In genomic region chr7:43869898-43870240, GRCh38 we compare ENCODE assay signal across 8 cellular contexts. TPM values are rescaled to one million over a fixed set of nuclear protein-coding genes. Genes with fewer than 3 reads are reported as not detected.
A peak's percentile ranks its signal among the peaks of the same experiment; 100 is the strongest.
DNase-seq lines count a peak whose midpoint lies in the region; ATAC-seq, FAIRE-seq and TF ChIP-seq lines count a peak whose summit lies in the region.

No MANE protein-coding gene starts in this region.

- H2AFZ ChIP-seq in GM23248, result peak overlapping the region; percentile 57
- peak overlapping the region; percentile 88 for H2AFZ ChIP-seq in GM12878 (ENCODE audit: control insufficient read depth, low read depth, low read length)

- BruUV-seq in GM12878 (replicated peaks; lab: Mats Ljungman, UMichigan), result no TSS peak

- TF ChIP-seq RAD21 in GM12878 (IDR thresholded peaks at IDR 0.05; ENCODE audit: insufficient read depth, low read depth, low read length), result no peak

- peaks cover 20% of the 10 kb centered on the region for H3K4me1 Mint-ChIP-seq in CD14-positive monocyte
- H3K4me1 Mint-ChIP-seq in stimulated activated naive CD8-positive, alpha-beta T cell treated with anti-CD3 and anti-CD28 coated beads, Interleukin-15, Interleukin-2, amounts not matched to agents 100 ng/mL and 50 ng/mL, for 24 hours (ENCODE audit: low read depth), result peaks cover 39% of the 10 kb centered on the region

- H3K79me2 ChIP-seq in GM23248 (ENCODE audit: insufficient read depth), result peaks cover 15% of the 10 kb centered on the region
- peaks cover 3% of the 10 kb centered on the region; the same call in 1 of the 2 replicates for H3K79me2 ChIP-seq in GM12878 (ENCODE audit: control insufficient read depth, insufficient read depth, low read length)

- H3K9me2 ChIP-seq in GM23248 (ENCODE audit: insufficient read depth), result no peaks in the 10 kb centered on the region

- H3K27ac Mint-ChIP-seq in CD14-positive monocyte, result peak overlapping the region; percentile 99 to 100 (median 100)
- H3K27ac Mint-ChIP-seq in stimulated activated naive CD8-positive, alpha-beta T cell treated with anti-CD3 and anti-CD28 coated beads, Interleukin-15, Interleukin-2, amounts not matched to agents 100 ng/mL and 50 ng/mL, for 24 hours, result peak overlapping the region; percentile 95

- H3K27ac ChIP-seq in GM23248 (peak overlapping the region; percentile 100), GM12878 (ENCODE audit: control insufficient read depth, insufficient read depth) (peak overlapping the region; percentile 52)

- peaks cover 56% of the 10 kb centered on the region for H3F3A ChIP-seq in GM23248 (ENCODE audit: insufficient read depth)

- SMC1A ChIA-PET in GM12878 (lab: Charles Lee; ENCODE audit: uncharacterized antibody, unreplicated experiment), result interaction anchor here (0.7 kb wide), 1 partner anchor 10 kb away, joined by 4 read pairs; no protein-coding TSS in a partner anchor

- H3K9me3 ChIP-seq in GM23248 (ENCODE audit: low read depth) (no peaks in the 10 kb centered on the region), GM12878 (replicated peaks; ENCODE audit: control insufficient read depth, insufficient read depth, low read length) (0 out of 3 replicates have a peak, but pooled peaks cover 1% of the 10 kb centered on the region)

- H3K4me3 Mint-ChIP-seq in CD14-positive monocyte, result peak overlapping the region; percentile 96 to 97
- peak overlapping the region; percentile 86 for H3K4me3 Mint-ChIP-seq in stimulated activated naive CD8-positive, alpha-beta T cell treated with anti-CD3 and anti-CD28 coated beads, Interleukin-15, Interleukin-2, amounts not matched to agents 100 ng/mL and 50 ng/mL, for 24 hours

- 1% methylated on average over 12 of the region's 12 CpGs for WGBS in GM23248 (ENCODE audit: low coverage in 1 of 2, low lambda C conversion rate in 2 of 2, missing lambda C conversion rate in 2 of 2), 2 experiments
- WGBS in GM12878 (ENCODE audit: insufficient coverage, insufficient replicate concordance, low lambda C conversion rate, missing lambda C conversion rate), result 20% methylated on average over 12 of the region's 12 CpGs

- H3K4me1 ChIP-seq in GM23248 (ENCODE audit: insufficient read depth) (peaks cover 51% of the 10 kb centered on the region), GM12878 (ENCODE audit: control insufficient read depth, insufficient read depth, low read length) (peaks cover 7% of the 10 kb centered on the region)

- in situ Hi-C loops in GM23248 (cut with MboI) (no loop called here), GM12878 (cut with MboI) (no loop called here)

- POLR2A ChIA-PET in GM12878 (lab: Charles Lee), result interaction anchor here (0.5 to 1.5 kb wide), 3 partner anchors 55 to 588 kb away, joined by 3 to 8 read pairs (median 3); no protein-coding TSS in a partner anchor

- H4K20me1 ChIP-seq in GM23248 (ENCODE audit: insufficient read depth) (no peaks in the 10 kb centered on the region), GM12878 (ENCODE audit: control insufficient read depth, insufficient read depth) (no peaks in the 10 kb centered on the region)

- DNase-seq in CD14-positive monocyte (ENCODE audit: low spot score) (peak; percentile 76), GM23248 (peak; percentile 96), MV-4-11 (lab: John Stamatoyannopoulos, UW) (peak; percentile 90), GM12878 (ENCODE audit: low read depth, low spot score) (no peak), inferior parietal cortex (ENCODE audit: extremely low spot score) (peak; percentile 57), GM19240 (ENCODE audit: insufficient read length, low spot score) (no peak), NCI-H82 (lab: John Stamatoyannopoulos, UW) (no peak)

- H3K9me3 Mint-ChIP-seq in CD14-positive monocyte, result peaks cover 0 to 4% (median 0%) of the 10 kb centered on the region in 7 donors
- no peaks in the 10 kb centered on the region for H3K9me3 Mint-ChIP-seq in stimulated activated naive CD8-positive, alpha-beta T cell treated with anti-CD3 and anti-CD28 coated beads, Interleukin-15, Interleukin-2, amounts not matched to agents 100 ng/mL and 50 ng/mL, for 24 hours

- H3K36me3 ChIP-seq in GM23248 (ENCODE audit: low read depth) (no peaks in the 10 kb centered on the region; the same call in none of the 2 replicates), GM12878 (ENCODE audit: control insufficient read depth in 2 of 2, insufficient read depth in 2 of 2, low read length in 1 of 2) (peaks cover 1 to 3% of the 10 kb centered on the region in 2 experiments; a peak in 2 of 4 replicates)

- ATAC-seq in GM12878, result peak; percentile 13

- TF ChIP-seq CTCF in CD14-positive monocyte (IDR thresholded peaks at IDR 0.05), result no peak
- TF ChIP-seq CTCF in GM12878 (IDR thresholded peaks at IDR 0.05 in 2 of 3, conservative IDR thresholded peaks at IDR 0.05 in 1 of 3; ENCODE audit: control insufficient read depth in 2 of 3, extremely low read depth in 1 of 3, insufficient read depth in 1 of 3, low read depth in 3 of 3, low read length in 3 of 3), result no peak

- H3K27me3 ChIP-seq in GM23248 (replicated peaks; ENCODE audit: insufficient read depth) (no peaks in the 10 kb centered on the region), GM12878 (replicated peaks in 1 of 2; ENCODE audit: control insufficient read depth in 2 of 2, insufficient read depth in 2 of 2, low read length in 1 of 2) (no peaks in the 10 kb centered on the region)

- CTCF ChIA-PET in GM12878 (lab: Yijun Ruan, JAX), result interaction anchor here (0.6 kb wide), 1 partner anchor 31 kb away, joined by 3 read pairs; no protein-coding TSS in a partner anchor

- H3K9ac ChIP-seq in GM23248 (peak overlapping the region; percentile 98), GM12878 (ENCODE audit: control insufficient read depth, insufficient read depth, low read length) (peak overlapping the region; percentile 58; the same call in 1 of the 2 replicates)

- H3K4me2 ChIP-seq in GM23248 (ENCODE audit: unreplicated experiment), result peak overlapping the region; percentile 98
- H3K4me2 ChIP-seq in GM12878 (ENCODE audit: control insufficient read depth, insufficient read depth), result peak overlapping the region; percentile 89

- FAIRE-seq in GM12878 (lab: Jason Lieb, UNC), result no peak

- intact Hi-C loops in CD14-positive monocyte (cut with micrococcal nuclease), result no loop called here
- intact Hi-C loops in GM12878 (cut with micrococcal nuclease; ENCODE audit: unreplicated experiment), result no loop called here

- H3K27me3 Mint-ChIP-seq in CD14-positive monocyte (ENCODE audit: low read depth in 3 of 3), result peaks cover 2 to 8% (median 4%) of the 10 kb centered on the region in 3 donors
- peaks cover 9% of the 10 kb centered on the region for H3K27me3 Mint-ChIP-seq in stimulated activated naive CD8-positive, alpha-beta T cell treated with anti-CD3 and anti-CD28 coated beads, Interleukin-15, Interleukin-2, amounts not matched to agents 100 ng/mL and 50 ng/mL, for 24 hours

- H3K36me3 Mint-ChIP-seq in CD14-positive monocyte, result peaks cover 25 to 28% of the 10 kb centered on the region in 2 donors
- peaks cover 24% of the 10 kb centered on the region for H3K36me3 Mint-ChIP-seq in stimulated activated naive CD8-positive, alpha-beta T cell treated with anti-CD3 and anti-CD28 coated beads, Interleukin-15, Interleukin-2, amounts not matched to agents 100 ng/mL and 50 ng/mL, for 24 hours (ENCODE audit: low read depth)

- no peak for TF ChIP-seq POLR2A in GM12878 (IDR thresholded peaks at IDR 0.05; ENCODE audit: low read depth, low read length)

- H3K4me3 ChIP-seq in GM23248 (peak overlapping the region; percentile 85), GM12878 (peak overlapping the region; percentile 66)

- RAD21 ChIA-PET in GM12878 (lab: Charles Lee; ENCODE audit: unreplicated experiment), result interaction anchor here (0.6 to 1.3 kb wide), 5 partner anchors 35 to 287 kb away, joined by 3 to 6 read pairs (median 3); partner anchors contain the start of gene STK17A

- TF ChIP-seq EP300 in GM12878 (IDR thresholded peaks at IDR 0.05; ENCODE audit: borderline replicate concordance in 1 of 2, control insufficient read depth in 1 of 2, low read depth in 2 of 2, low read length in 2 of 2), result no peak

RNA-seq across cellular contexts. Expression of gene MRPS24, which starts 0.6 kb away (rescaled TPM):
- polyA plus RNA-seq in CD14-positive monocyte (100 to 1,000 TPM; 112 TPM), GM23248 (2016; fragmentation: Nextera tagmentation; extraction: Ambion mirVana) (163 and 166 TPM in 2 replicates), GM12878 (2011; rRNA removed) (97.2 and 123 TPM in 2 replicates), GM12878 (2014; fragmentation: Illumina TruSeq; extraction: Trizol) (74.4 and 90.1 TPM in 2 replicates), GM12878 (2014; fragmentation: Nextera tagmentation; extraction: Ambion mirVana) (10 to 100 TPM; 27.6 to 97.4 TPM), GM12878 (2014; rRNA removed) (100 and 125 TPM in 2 replicates), GM12878 (2016; fragmentation: Nextera tagmentation; extraction: Ambion mirVana) (100 to 1,000 TPM; 161 to 164 TPM)
- total RNA-seq in GM23248 (2014; rRNA removed; shearing (Covaris generic)), result 79.3 and 113 TPM in 2 replicates
- total RNA-seq in GM12878 (2013; cell fraction: nucleolus; rRNA removed), result 17.5 and 18.2 TPM in 2 replicates
- total RNA-seq in GM12878 (2014; rRNA removed) (94.8 and 111 TPM in 2 replicates), GM12878 (2014; rRNA removed; fragmentation: Illumina TruSeq; extraction: Trizol) (62.0 and 72.1 TPM in 2 replicates), GM12878 (2021) (123 and 127 TPM in 2 replicates)
- 102 TPM for polyA plus RNA-seq in GM12878 (2011; ENCODE audit: low read depth)
- polyA plus RNA-seq in GM12878 (2011; cell fraction: cytosol; rRNA removed), result 282 and 289 TPM in 2 replicates
- polyA plus RNA-seq in GM12878 (2011; cell fraction: nucleus; rRNA removed), result 131 and 143 TPM in 2 replicates
- polyA plus RNA-seq in GM12878 (2012), result 114 and 132 TPM in 2 replicates
- polyA minus RNA-seq in GM12878 (2011; rRNA and poly(A)+ RNA removed), result 55.2 and 90.2 TPM in 2 replicates
- polyA minus RNA-seq in GM12878 (2011; cell fraction: cytosol; rRNA and poly(A)+ RNA removed), result 42.9 and 44.4 TPM in 2 replicates
- 12.6 and 18.8 TPM in 2 replicates for polyA minus RNA-seq in GM12878 (2011; cell fraction: nucleus; rRNA and poly(A)+ RNA removed)

RNA-seq across cellular contexts. Expression of gene URGCP, which starts 36.5 kb away (rescaled TPM):
- polyA plus RNA-seq in CD14-positive monocyte, result 1 to 10 TPM; 5.9 to 6.8 TPM
- total RNA-seq in GM23248 (2014; rRNA removed; shearing (Covaris generic)), result 29.6 and 36.8 TPM in 2 replicates
- polyA plus RNA-seq in GM23248 (2016; fragmentation: Nextera tagmentation; extraction: Ambion mirVana), result 25.9 and 26.5 TPM in 2 replicates
- 33.5 and 34.6 TPM in 2 replicates for total RNA-seq in GM12878 (2013; cell fraction: nucleolus; rRNA removed)
- 19.7 and 19.9 TPM in 2 replicates for total RNA-seq in GM12878 (2014; rRNA removed)
- 13.9 and 15.8 TPM in 2 replicates for total RNA-seq in GM12878 (2014; rRNA removed; fragmentation: Illumina TruSeq; extraction: Trizol)
- 23.2 and 24.2 TPM in 2 replicates for total RNA-seq in GM12878 (2021)
- 8.7 TPM for polyA plus RNA-seq in GM12878 (2011; ENCODE audit: low read depth)
- 12.3 and 18.4 TPM in 2 replicates for polyA plus RNA-seq in GM12878 (2011; rRNA removed)
- 13.2 and 17.1 TPM in 2 replicates for polyA plus RNA-seq in GM12878 (2011; cell fraction: cytosol; rRNA removed)
- polyA plus RNA-seq in GM12878 (2011; cell fraction: nucleus; rRNA removed), result 16.8 and 17.1 TPM in 2 replicates
- polyA plus RNA-seq in GM12878 (2012), result 11.0 and 11.3 TPM in 2 replicates
- polyA plus RNA-seq in GM12878 (2014; fragmentation: Illumina TruSeq; extraction: Trizol), result 22.9 and 29.7 TPM in 2 replicates
- 1 to 10 TPM; 2.0 to 3.9 TPM for polyA plus RNA-seq in GM12878 (2014; fragmentation: Nextera tagmentation; extraction: Ambion mirVana)
- polyA plus RNA-seq in GM12878 (2014; rRNA removed), result 16.6 and 18.8 TPM in 2 replicates
- 10 to 100 TPM; 15.4 to 23.9 TPM for polyA plus RNA-seq in GM12878 (2016; fragmentation: Nextera tagmentation; extraction: Ambion mirVana)
- polyA minus RNA-seq in GM12878 (2011; rRNA and poly(A)+ RNA removed), result 17.5 and 22.6 TPM in 2 replicates
- 6.9 and 7.1 TPM in 2 replicates for polyA minus RNA-seq in GM12878 (2011; cell fraction: cytosol; rRNA and poly(A)+ RNA removed)
- 10.4 and 13.9 TPM in 2 replicates for polyA minus RNA-seq in GM12878 (2011; cell fraction: nucleus; rRNA and poly(A)+ RNA removed)

RNA-seq across cellular contexts. Expression of gene UBE2D4, which starts 56.4 kb away (rescaled TPM):
- polyA plus RNA-seq in CD14-positive monocyte, result 10 to 100 TPM in 1 of 2 donors, 1 to 10 TPM in 1; 8.8 to 10.9 TPM
- total RNA-seq in GM23248 (2014; rRNA removed; shearing (Covaris generic)), result 21.7 and 33.0 TPM in 2 replicates
- polyA plus RNA-seq in GM23248 (2016; fragmentation: Nextera tagmentation; extraction: Ambion mirVana), result 20.5 and 22.0 TPM in 2 replicates
- 4.8 and 5.9 TPM in 2 replicates for total RNA-seq in GM12878 (2013; cell fraction: nucleolus; rRNA removed)
- 9.9 and 12.3 TPM in 2 replicates for total RNA-seq in GM12878 (2014; rRNA removed)
- 6.6 and 6.7 TPM in 2 replicates for total RNA-seq in GM12878 (2014; rRNA removed; fragmentation: Illumina TruSeq; extraction: Trizol)
- total RNA-seq in GM12878 (2021), result 8.9 and 10.9 TPM in 2 replicates
- polyA plus RNA-seq in GM12878 (2011; ENCODE audit: low read depth), result 3.1 TPM
- 11.3 and 16.6 TPM in 2 replicates for polyA plus RNA-seq in GM12878 (2011; rRNA removed)
- polyA plus RNA-seq in GM12878 (2011; cell fraction: cytosol; rRNA removed), result 16.1 and 18.2 TPM in 2 replicates
- polyA plus RNA-seq in GM12878 (2011; cell fraction: nucleus; rRNA removed), result 4.6 and 6.2 TPM in 2 replicates
- 5.8 TPM in 2 replicates for polyA plus RNA-seq in GM12878 (2012)
- polyA plus RNA-seq in GM12878 (2014; fragmentation: Illumina TruSeq; extraction: Trizol), result 8.1 and 10.8 TPM in 2 replicates
- polyA plus RNA-seq in GM12878 (2014; fragmentation: Nextera tagmentation; extraction: Ambion mirVana), result 1 to 10 TPM; 3.5 to 5.3 TPM
- 9.3 and 11.6 TPM in 2 replicates for polyA plus RNA-seq in GM12878 (2014; rRNA removed)
- polyA plus RNA-seq in GM12878 (2016; fragmentation: Nextera tagmentation; extraction: Ambion mirVana), result 10 to 100 TPM; 15.4 to 16.2 TPM
- 17.1 and 19.4 TPM in 2 replicates for polyA minus RNA-seq in GM12878 (2011; rRNA and poly(A)+ RNA removed)
- 6.0 and 9.4 TPM in 2 replicates for polyA minus RNA-seq in GM12878 (2011; cell fraction: cytosol; rRNA and poly(A)+ RNA removed)
- 0.73 and 4.1 TPM in 2 replicates for polyA minus RNA-seq in GM12878 (2011; cell fraction: nucleus; rRNA and poly(A)+ RNA removed)

Comparison
In these comparisons a context has a peak if more than half of its experiments do, and no peak if none do; other contexts are left out.
1. DNase-seq: peak in CD14-positive monocyte (single experiment), GM23248 (single experiment), MV-4-11 (single experiment) and inferior parietal cortex (single experiment); none in GM12878 (single experiment), GM19240 (single experiment) and NCI-H82 (single experiment).